In the genomic region with DNA sequence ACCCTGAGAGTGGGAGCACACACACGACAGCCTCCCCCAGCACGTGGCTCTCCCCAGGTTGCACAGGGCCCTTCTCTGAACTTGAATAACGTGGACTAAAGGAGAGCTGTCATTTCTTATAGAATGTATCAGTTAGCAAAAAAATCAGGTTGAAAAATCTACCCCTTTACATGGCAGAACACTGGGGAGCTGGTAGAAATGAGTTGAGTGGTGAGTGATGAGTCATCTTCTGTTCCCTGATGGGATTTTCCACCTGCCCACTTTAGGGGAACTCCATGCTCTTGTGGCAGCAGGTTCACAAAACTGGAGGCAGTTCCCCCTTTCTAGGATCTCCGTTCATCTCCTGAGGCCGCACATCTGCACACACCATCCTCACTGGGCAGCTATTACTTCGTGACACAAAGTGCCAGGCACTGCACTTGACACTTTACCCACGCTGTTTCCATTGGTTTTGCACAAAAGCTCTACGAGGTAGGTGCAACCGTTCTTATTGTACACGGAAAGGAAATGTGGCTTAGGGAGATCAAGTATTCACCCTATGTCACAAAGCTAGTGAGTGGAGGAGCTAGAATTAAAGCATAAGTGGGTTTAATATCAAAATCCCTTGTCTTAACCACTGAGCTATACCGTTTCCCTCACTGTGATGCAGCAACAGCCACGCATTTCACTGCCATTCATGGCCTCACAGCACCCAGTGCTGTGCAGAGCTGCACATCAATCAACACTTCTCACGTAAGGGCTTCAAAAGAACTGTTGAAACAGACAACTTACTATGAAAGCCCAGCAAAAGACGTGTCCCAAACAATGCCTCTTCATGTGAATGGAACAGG, we compare ENCODE assay signal across 1 cellular context.
TF ChIP-seq lines count a peak whose summit lies in the region.

No MANE protein-coding gene starts in this region.

TF ChIP-seq in GM12878, 131 proteins besides CTCF, POLR2A, EP300 and RAD21 (continued from another document and continues in another):
- TF ChIP-seq, protein P1, sequence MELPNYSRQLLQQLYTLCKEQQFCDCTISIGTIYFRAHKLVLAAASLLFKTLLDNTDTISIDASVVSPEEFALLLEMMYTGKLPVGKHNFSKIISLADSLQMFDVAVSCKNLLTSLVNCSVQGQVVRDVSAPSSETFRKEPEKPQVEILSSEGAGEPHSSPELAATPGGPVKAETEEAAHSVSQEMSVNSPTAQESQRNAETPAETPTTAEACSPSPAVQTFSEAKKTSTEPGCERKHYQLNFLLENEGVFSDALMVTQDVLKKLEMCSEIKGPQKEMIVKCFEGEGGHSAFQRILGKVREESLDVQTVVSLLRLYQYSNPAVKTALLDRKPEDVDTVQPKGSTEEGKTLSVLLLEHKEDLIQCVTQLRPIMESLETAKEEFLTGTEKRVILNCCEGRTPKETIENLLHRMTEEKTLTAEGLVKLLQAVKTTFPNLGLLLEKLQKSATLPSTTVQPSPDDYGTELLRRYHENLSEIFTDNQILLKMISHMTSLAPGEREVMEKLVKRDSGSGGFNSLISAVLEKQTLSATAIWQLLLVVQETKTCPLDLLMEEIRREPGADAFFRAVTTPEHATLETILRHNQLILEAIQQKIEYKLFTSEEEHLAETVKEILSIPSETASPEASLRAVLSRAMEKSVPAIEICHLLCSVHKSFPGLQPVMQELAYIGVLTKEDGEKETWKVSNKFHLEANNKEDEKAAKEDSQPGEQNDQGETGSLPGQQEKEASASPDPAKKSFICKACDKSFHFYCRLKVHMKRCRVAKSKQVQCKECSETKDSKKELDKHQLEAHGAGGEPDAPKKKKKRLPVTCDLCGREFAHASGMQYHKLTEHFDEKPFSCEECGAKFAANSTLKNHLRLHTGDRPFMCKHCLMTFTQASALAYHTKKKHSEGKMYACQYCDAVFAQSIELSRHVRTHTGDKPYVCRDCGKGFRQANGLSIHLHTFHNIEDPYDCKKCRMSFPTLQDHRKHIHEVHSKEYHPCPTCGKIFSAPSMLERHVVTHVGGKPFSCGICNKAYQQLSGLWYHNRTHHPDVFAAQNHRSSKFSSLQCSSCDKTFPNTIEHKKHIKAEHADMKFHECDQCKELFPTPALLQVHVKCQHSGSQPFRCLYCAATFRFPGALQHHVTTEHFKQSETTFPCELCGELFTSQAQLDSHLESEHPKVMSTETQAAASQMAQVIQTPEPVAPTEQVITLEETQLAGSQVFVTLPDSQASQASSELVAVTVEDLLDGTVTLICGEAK (IDR thresholded peaks at IDR 0.05; ENCODE audit: borderline replicate concordance): no peak
- TF ChIP-seq FOXM1 (IDR thresholded peaks at IDR 0.05; ENCODE audit: low read depth, low read length) (no peak), NR2C2 (IDR thresholded peaks at IDR 0.05; ENCODE audit: borderline replicate concordance, control insufficient read depth, insufficient read length, low read depth) (no peak), WRNIP1 (IDR thresholded peaks at IDR 0.05; ENCODE audit: borderline replicate concordance, low read depth, low read length) (peak; percentile 60; the same call in 1 of the 2 replicates), ZNF384 (IDR thresholded peaks at IDR 0.05; ENCODE audit: borderline replicate concordance, low read depth, low read length) (no peak), TBL1XR1 (IDR thresholded peaks at IDR 0.05; ENCODE audit: low read depth, low read length) (peak; percentile 35; the same call in 1 of the 2 replicates), NR2C1 (IDR thresholded peaks at IDR 0.05) (no peak), GABPA (IDR thresholded peaks at IDR 0.05; ENCODE audit: low read depth) (no peak), IKZF1 (conservative IDR thresholded peaks at IDR 0.05) (peak; percentile 94), SPI1 (IDR thresholded peaks at IDR 0.05; ENCODE audit: borderline replicate concordance, insufficient read depth, low read depth, low read length) (peak; percentile 87), BCL11A (IDR thresholded peaks at IDR 0.05; ENCODE audit: low read depth, low read length) (peak; percentile 81), HDGF (IDR thresholded peaks at IDR 0.05) (no peak), MLLT1 (IDR thresholded peaks at IDR 0.05) (peak; percentile 38; the same call in 1 of the 2 replicates), CREM (IDR thresholded peaks at IDR 0.05; ENCODE audit: low read depth) (peak; percentile 67; the same call in 1 of the 2 replicates), ZNF207 (IDR thresholded peaks at IDR 0.05; ENCODE audit: borderline replicate concordance) (no peak), TAF1 (IDR thresholded peaks at IDR 0.05; ENCODE audit: borderline replicate concordance, low read depth, low read length) (0 out of 2 replicates have a peak, but pooled peaks have one; percentile 20), TCF7 (IDR thresholded peaks at IDR 0.05; ENCODE audit: borderline replicate concordance) (peak; percentile 47), IKZF2 (IDR thresholded peaks at IDR 0.05) (peak; percentile 94 to 95), KDM1A (IDR thresholded peaks at IDR 0.05; ENCODE audit: borderline replicate concordance) (no peak), ATF2 (IDR thresholded peaks at IDR 0.05; ENCODE audit: low read length) (no peak), ETV6 (conservative IDR thresholded peaks at IDR 0.05 in 1 of 2, IDR thresholded peaks at IDR 0.05 in 1 of 2; ENCODE audit: borderline replicate concordance in 1 of 2, low read depth in 1 of 2) (peak in 1 of 2 experiments; percentile 74; a peak in 2 of 4 replicates), GATAD2B (conservative IDR thresholded peaks at IDR 0.05; ENCODE audit: low read depth) (no peak; the same call in 1 of the 2 replicates), MEF2B (IDR thresholded peaks at IDR 0.05; ENCODE audit: partially characterized antibody, poor library complexity, severe bottlenecking) (peak; percentile 38), MYC (IDR thresholded peaks at IDR 0.05; ENCODE audit: insufficient read depth, insufficient read length, insufficient replicate concordance, low read length, severe bottlenecking) (no peak), FOXK2 (IDR thresholded peaks at IDR 0.05) (no peak), HCFC1 (IDR thresholded peaks at IDR 0.05; ENCODE audit: low read length) (no peak), TCF12 (IDR thresholded peaks at IDR 0.05; ENCODE audit: low read depth, low read length) (peak; percentile 60; the same call in 1 of the 2 replicates)
- TF ChIP-seq, protein P2, sequence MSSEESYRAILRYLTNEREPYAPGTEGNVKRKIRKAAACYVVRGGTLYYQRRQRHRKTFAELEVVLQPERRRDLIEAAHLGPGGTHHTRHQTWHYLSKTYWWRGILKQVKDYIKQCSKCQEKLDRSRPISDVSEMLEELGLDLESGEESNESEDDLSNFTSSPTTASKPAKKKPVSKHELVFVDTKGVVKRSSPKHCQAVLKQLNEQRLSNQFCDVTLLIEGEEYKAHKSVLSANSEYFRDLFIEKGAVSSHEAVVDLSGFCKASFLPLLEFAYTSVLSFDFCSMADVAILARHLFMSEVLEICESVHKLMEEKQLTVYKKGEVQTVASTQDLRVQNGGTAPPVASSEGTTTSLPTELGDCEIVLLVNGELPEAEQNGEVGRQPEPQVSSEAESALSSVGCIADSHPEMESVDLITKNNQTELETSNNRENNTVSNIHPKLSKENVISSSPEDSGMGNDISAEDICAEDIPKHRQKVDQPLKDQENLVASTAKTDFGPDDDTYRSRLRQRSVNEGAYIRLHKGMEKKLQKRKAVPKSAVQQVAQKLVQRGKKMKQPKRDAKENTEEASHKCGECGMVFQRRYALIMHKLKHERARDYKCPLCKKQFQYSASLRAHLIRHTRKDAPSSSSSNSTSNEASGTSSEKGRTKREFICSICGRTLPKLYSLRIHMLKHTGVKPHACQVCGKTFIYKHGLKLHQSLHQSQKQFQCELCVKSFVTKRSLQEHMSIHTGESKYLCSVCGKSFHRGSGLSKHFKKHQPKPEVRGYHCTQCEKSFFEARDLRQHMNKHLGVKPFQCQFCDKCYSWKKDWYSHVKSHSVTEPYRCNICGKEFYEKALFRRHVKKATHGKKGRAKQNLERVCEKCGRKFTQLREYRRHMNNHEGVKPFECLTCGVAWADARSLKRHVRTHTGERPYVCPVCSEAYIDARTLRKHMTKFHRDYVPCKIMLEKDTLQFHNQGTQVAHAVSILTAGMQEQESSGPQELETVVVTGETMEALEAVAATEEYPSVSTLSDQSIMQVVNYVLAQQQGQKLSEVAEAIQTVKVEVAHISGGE (CRISPR knock-in tag; IDR thresholded peaks at IDR 0.05): no peak
- TF ChIP-seq, protein P3, sequence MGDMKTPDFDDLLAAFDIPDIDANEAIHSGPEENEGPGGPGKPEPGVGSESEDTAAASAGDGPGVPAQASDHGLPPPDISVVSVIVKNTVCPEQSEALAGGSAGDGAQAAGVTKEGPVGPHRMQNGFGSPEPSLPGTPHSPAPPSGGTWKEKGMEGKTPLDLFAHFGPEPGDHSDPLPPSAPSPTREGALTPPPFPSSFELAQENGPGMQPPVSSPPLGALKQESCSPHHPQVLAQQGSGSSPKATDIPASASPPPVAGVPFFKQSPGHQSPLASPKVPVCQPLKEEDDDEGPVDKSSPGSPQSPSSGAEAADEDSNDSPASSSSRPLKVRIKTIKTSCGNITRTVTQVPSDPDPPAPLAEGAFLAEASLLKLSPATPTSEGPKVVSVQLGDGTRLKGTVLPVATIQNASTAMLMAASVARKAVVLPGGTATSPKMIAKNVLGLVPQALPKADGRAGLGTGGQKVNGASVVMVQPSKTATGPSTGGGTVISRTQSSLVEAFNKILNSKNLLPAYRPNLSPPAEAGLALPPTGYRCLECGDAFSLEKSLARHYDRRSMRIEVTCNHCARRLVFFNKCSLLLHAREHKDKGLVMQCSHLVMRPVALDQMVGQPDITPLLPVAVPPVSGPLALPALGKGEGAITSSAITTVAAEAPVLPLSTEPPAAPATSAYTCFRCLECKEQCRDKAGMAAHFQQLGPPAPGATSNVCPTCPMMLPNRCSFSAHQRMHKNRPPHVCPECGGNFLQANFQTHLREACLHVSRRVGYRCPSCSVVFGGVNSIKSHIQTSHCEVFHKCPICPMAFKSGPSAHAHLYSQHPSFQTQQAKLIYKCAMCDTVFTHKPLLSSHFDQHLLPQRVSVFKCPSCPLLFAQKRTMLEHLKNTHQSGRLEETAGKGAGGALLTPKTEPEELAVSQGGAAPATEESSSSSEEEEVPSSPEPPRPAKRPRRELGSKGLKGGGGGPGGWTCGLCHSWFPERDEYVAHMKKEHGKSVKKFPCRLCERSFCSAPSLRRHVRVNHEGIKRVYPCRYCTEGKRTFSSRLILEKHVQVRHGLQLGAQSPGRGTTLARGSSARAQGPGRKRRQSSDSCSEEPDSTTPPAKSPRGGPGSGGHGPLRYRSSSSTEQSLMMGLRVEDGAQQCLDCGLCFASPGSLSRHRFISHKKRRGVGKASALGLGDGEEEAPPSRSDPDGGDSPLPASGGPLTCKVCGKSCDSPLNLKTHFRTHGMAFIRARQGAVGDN (IDR thresholded peaks at IDR 0.05): peak; percentile 79
- TF ChIP-seq, protein P4, sequence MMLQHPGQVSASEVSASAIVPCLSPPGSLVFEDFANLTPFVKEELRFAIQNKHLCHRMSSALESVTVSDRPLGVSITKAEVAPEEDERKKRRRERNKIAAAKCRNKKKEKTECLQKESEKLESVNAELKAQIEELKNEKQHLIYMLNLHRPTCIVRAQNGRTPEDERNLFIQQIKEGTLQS (IDR thresholded peaks at IDR 0.05; ENCODE audit: borderline replicate concordance, extremely low read depth, low read depth, low read length): no peak
- TF ChIP-seq, protein P5, sequence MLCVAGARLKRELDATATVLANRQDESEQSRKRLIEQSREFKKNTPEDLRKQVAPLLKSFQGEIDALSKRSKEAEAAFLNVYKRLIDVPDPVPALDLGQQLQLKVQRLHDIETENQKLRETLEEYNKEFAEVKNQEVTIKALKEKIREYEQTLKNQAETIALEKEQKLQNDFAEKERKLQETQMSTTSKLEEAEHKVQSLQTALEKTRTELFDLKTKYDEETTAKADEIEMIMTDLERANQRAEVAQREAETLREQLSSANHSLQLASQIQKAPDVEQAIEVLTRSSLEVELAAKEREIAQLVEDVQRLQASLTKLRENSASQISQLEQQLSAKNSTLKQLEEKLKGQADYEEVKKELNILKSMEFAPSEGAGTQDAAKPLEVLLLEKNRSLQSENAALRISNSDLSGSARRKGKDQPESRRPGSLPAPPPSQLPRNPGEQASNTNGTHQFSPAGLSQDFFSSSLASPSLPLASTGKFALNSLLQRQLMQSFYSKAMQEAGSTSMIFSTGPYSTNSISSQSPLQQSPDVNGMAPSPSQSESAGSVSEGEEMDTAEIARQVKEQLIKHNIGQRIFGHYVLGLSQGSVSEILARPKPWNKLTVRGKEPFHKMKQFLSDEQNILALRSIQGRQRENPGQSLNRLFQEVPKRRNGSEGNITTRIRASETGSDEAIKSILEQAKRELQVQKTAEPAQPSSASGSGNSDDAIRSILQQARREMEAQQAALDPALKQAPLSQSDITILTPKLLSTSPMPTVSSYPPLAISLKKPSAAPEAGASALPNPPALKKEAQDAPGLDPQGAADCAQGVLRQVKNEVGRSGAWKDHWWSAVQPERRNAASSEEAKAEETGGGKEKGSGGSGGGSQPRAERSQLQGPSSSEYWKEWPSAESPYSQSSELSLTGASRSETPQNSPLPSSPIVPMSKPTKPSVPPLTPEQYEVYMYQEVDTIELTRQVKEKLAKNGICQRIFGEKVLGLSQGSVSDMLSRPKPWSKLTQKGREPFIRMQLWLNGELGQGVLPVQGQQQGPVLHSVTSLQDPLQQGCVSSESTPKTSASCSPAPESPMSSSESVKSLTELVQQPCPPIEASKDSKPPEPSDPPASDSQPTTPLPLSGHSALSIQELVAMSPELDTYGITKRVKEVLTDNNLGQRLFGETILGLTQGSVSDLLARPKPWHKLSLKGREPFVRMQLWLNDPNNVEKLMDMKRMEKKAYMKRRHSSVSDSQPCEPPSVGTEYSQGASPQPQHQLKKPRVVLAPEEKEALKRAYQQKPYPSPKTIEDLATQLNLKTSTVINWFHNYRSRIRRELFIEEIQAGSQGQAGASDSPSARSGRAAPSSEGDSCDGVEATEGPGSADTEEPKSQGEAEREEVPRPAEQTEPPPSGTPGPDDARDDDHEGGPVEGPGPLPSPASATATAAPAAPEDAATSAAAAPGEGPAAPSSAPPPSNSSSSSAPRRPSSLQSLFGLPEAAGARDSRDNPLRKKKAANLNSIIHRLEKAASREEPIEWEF (IDR thresholded peaks at IDR 0.05; ENCODE audit: insufficient replicate concordance, low read depth, low read length): peak; percentile 29
